ENCODE assay signal across 8 cellular contexts in the genomic region with DNA sequence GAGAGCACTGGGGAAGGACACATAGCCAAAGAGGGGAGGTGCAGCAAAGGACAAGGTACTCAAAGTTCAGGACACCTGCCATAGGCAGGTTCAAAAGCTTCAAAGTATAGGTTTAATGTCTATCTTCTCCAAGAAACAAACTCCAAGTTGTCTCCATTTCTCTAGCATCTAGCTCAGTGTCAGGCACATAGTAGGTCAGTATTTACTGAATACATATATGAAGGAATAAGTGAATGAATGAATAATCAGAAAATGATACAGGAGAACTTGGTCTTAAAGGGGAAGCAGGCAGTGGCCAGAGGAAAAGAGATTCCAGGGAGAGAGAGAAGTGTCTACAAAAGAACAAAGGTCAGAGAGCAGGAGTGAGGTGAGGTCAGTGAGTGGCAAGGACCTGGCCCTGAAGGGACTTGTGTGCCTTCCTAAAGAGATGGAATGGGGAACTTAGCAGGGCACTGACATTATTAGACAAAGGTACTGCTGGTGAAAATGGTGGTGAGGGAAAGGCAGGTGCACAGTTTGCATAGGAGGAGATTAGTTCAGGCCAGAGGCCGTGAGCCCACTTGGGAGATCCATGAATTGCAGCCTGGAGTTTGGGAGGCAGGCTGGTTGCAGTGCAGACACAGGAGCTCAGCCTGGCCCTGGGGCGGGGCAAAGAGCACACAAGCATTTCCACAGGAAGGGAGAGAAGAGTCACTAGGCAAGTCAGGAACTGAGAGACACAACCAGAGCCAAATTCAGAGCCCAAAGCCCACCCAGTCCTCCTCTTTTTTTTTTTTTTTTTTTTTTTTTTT. TPM values are rescaled to one million over a fixed set of nuclear protein-coding genes. Genes with fewer than 3 reads are reported as not detected.
A peak's percentile ranks its signal among the peaks of the same experiment; 100 is the strongest.
DNase-seq lines count a peak whose midpoint lies in the region; ATAC-seq and TF ChIP-seq lines count a peak whose summit lies in the region.

No MANE protein-coding gene starts in this region.

- no peak for TF ChIP-seq CTCF in brain (conservative IDR thresholded peaks at IDR 0.05)

- H3K27ac Mint-ChIP-seq in IgD-negative memory B cell (peak overlapping the region in 2 of 3 donors; percentile 6 to 92), brain (peak overlapping the region in 4 of 5 experiments; percentile 40 to 89 (median 76))

- no peak for ATAC-seq in GM21390 (IDR thresholded peaks at IDR 0.05; ENCODE audit: unreplicated experiment)
- ATAC-seq in HG03378 (IDR thresholded peaks at IDR 0.05; ENCODE audit: unreplicated experiment): no peak

- H3K4me3 Mint-ChIP-seq in IgD-negative memory B cell: peak overlapping the region in 2 of 4 donors; percentile 14 to 69
- peak overlapping the region in 2 of 5 experiments; percentile 6 to 44 for H3K4me3 Mint-ChIP-seq in brain

- peak; percentile 64 for DNase-seq in Ammon's horn (ENCODE audit: low spot score)
- peak; percentile 52 to 68 for DNase-seq in lung microvascular endothelial cell (ENCODE audit: low read depth in 2 of 2)
- DNase-seq in cerebellar cortex (ENCODE audit: low spot score): no peak
- no peak for DNase-seq in NCI-H1436 treated with DMSO at 0.1 percent for 48 hours (lab: John Stamatoyannopoulos, UW)

- peaks cover 13 to 25% (median 20%) of the 10 kb centered on the region in 3 donors for H3K4me1 Mint-ChIP-seq in IgD-negative memory B cell
- H3K4me1 Mint-ChIP-seq in brain: peaks cover 73% of the 10 kb centered on the region

- H3K9me3 Mint-ChIP-seq in IgD-negative memory B cell (no peaks in the 10 kb centered on the region), brain (no peaks in the 10 kb centered on the region)

- H3K36me3 Mint-ChIP-seq in IgD-negative memory B cell (peaks cover 2% of the 10 kb centered on the region), brain (peaks cover 8% of the 10 kb centered on the region)

- H3K27me3 Mint-ChIP-seq in IgD-negative memory B cell (peaks cover 5% of the 10 kb centered on the region), brain (no peaks in the 10 kb centered on the region)

RNA-seq across cellular contexts. Expression of a gene that starts 21.4 kb away (rescaled TPM):
- 1.7 TPM for polyA plus RNA-seq in IgD-negative memory B cell
- 14.2 TPM for polyA plus RNA-seq in brain (ENCODE audit: insufficient read depth, low read depth, low replicate concordance)
- total RNA-seq in lung microvascular endothelial cell: 24.2 and 29.4 TPM in 2 replicates

RNA-seq across cellular contexts. Expression of a gene that starts 36.2 kb away (rescaled TPM):
- polyA plus RNA-seq in IgD-negative memory B cell: not detected
- polyA plus RNA-seq in brain (ENCODE audit: insufficient read depth, low read depth, low replicate concordance): not detected
- total RNA-seq in lung microvascular endothelial cell: not detected in 2 replicates

Comparison
In these comparisons a context has a peak if more than half of its experiments do, and no peak if none do; other contexts are left out.
1. DNase-seq: peak in Ammon's horn (single experiment) and lung microvascular endothelial cell (2 of 2); none in cerebellar cortex (single experiment) and NCI-H1436 treated with DMSO at 0.1 percent for 48 hours (single experiment).